ENCODE assay signal across 22 cellular contexts in genomic region chr16:3349175-3349574, GRCh38. TPM values are rescaled to one million over a fixed set of nuclear protein-coding genes. Genes with fewer than 3 reads are reported as not detected.
A peak's percentile ranks its signal among the peaks of the same experiment; 100 is the strongest.
DNase-seq lines count a peak whose midpoint lies in the region; ATAC-seq, FAIRE-seq and TF ChIP-seq lines count a peak whose summit lies in the region.
"Had no signal": no experiment of that assay in that cellular context is flagged by ENCODE, and none has a peak within 500 bp of the region (broad histone marks: within the 10 kb centered on the region; RNA-seq: fewer than 3 reads in every experiment).

No MANE protein-coding gene starts in this region.

- no peak for FAIRE-seq in K562 (lab: Jason Lieb, UNC)
- FAIRE-seq: G401.6, HepG2 had no signal

- no peaks in the 10 kb centered on the region for H3K36me3 ChIP-seq in K562 (ENCODE audit: control insufficient read depth, insufficient read depth, low read length)
- H3K36me3 ChIP-seq: MG63 had no signal

- TF ChIP-seq EP300 in K562 (IDR thresholded peaks at IDR 0.05; ENCODE audit: low read length): no peak

- in situ Hi-C loops in K562 (cut with MboI): no loop called here

- H3K9ac ChIP-seq in K562 (ENCODE audit: insufficient read depth in 1 of 2, low read depth in 2 of 2, low read length in 2 of 2): peak overlapping the region in 1 of 2 experiments; percentile 53; a peak in 1 of 4 replicates

- 0 out of 2 replicates have a peak overlapping the region, but pooled peaks have one; percentile 14 for H2AFZ ChIP-seq in K562 (ENCODE audit: low read depth, low read length)

- H3K79me2 ChIP-seq in K562 (ENCODE audit: control insufficient read depth, insufficient read depth, low read length): no peaks in the 10 kb centered on the region

- no peak for TF ChIP-seq RAD21 in K562 (CRISPR knock-in tag; conservative IDR thresholded peaks at IDR 0.05 in 1 of 2, IDR thresholded peaks at IDR 0.05 in 1 of 2)

- CTCF ChIA-PET in K562 (lab: Yijun Ruan, JAX; ENCODE audit: low intra/inter-chr PET ratio): no interaction called here

- DNase-seq in Right ventricle myocardium superior (no peak), Right ventricle myocardium inferior (ENCODE audit: missing footprints) (no peak), ELF-1 (ENCODE audit: low read depth, low spot score) (peak; percentile 46), NCI-H69 (lab: John Stamatoyannopoulos, UW) (peak; percentile 28), K562 (ENCODE audit: extremely low read depth in 1 of 4, low spot score in 3 of 4) (peak in 1 of 4 experiments; percentile 24), NCI-H2081 (lab: John Stamatoyannopoulos, UW) (no peak), HPDE6-E6E7 (ENCODE audit: extremely low spot score) (no peak), H4 (ENCODE audit: low spot score) (no peak)
- DNase-seq: DND-41; H7; Kasumi-1; MG63; NCI-H1092; NCI-H1930; NCI-H446; NK-92 treated with Interleukin-12 subunit alpha and Interleukin-12 subunit beta, amount 100 ng/mL, for 24 hours; SIG-M5; T-helper 17 cell had no signal

- TF ChIP-seq POLR2A in K562 (conservative IDR thresholded peaks at IDR 0.05): no peak

- H3K9me3 ChIP-seq in K562 (replicated peaks; ENCODE audit: control insufficient read depth, insufficient read depth, low read depth, low read length): no peaks in the 10 kb centered on the region
- H3K9me3 ChIP-seq: MG63 had no signal

- peaks cover 14 to 16% of the 10 kb centered on the region in 2 experiments for H3K4me1 ChIP-seq in K562 (replicated peaks in 1 of 2; ENCODE audit: control insufficient read depth in 2 of 2, insufficient read depth in 2 of 2, low read length in 2 of 2)

- under 1% methylated on average over 13 of the region's 13 CpGs for WGBS in K562 (ENCODE audit: insufficient coverage, low coverage, missing lambda C conversion rate)

- peak overlapping the region; percentile 58 for H3K4me2 ChIP-seq in K562 (ENCODE audit: insufficient read depth, low read length)

- no peak overlapping the region for H3K4me3 ChIP-seq in K562
- H3K4me3 ChIP-seq: MG63 had no signal

- no peak overlapping the region for H3K27ac ChIP-seq in K562 (ENCODE audit: extremely low read depth, low read depth, low read length)
- H3K27ac ChIP-seq: C4-2B had no signal

- no TSS peak for BruUV-seq in K562 (replicated peaks; lab: Mats Ljungman, UMichigan)

- peaks cover 3% of the 10 kb centered on the region for H3K9me1 ChIP-seq in K562 (ENCODE audit: control insufficient read depth, insufficient read depth, low read length)

- no peak for TF ChIP-seq CTCF in K562 (IDR thresholded peaks at IDR 0.05 in 2 of 3, conservative IDR thresholded peaks at IDR 0.05 in 1 of 3; ENCODE audit: insufficient read depth in 2 of 3, low read depth in 1 of 3, low read length in 3 of 3)

- no peaks in the 10 kb centered on the region for H4K20me1 ChIP-seq in K562 (replicated peaks; ENCODE audit: control insufficient read depth, insufficient read depth, low read length)

- H3K27me3 ChIP-seq in K562 (ENCODE audit: control insufficient read depth in 2 of 2, insufficient read depth in 2 of 2, low read length in 2 of 2): 0 out of 5 replicates have a peak, but pooled peaks cover 0 to 4% of the 10 kb centered on the region in 2 experiments

- POLR2A ChIA-PET in K562 (lab: Yijun Ruan, JAX): interaction anchor here (0.6 to 1.4 kb wide), 2 partner anchors 66 to 141 kb away, joined by 3 to 5 read pairs; no protein-coding TSS in a partner anchor

- ATAC-seq in Right ventricle myocardium superior (ENCODE audit: poor library complexity) (peak; percentile 55), Right ventricle myocardium inferior (no peak), K562 (peak; percentile 81)
- ATAC-seq: HepG2, T-helper 17 cell had no signal

- intact Hi-C loops in Right ventricle myocardium superior (cut with DNase I): no loop called here
- intact Hi-C loops in Right ventricle myocardium inferior (cut with DNase I): no loop called here
- intact Hi-C loops in K562 (cut with micrococcal nuclease): no loop called here

RNA-seq across cellular contexts. Expression of gene OR2C1, which starts 6.5 kb away (rescaled TPM):
- total RNA-seq in Right ventricle myocardium superior (not detected), Right ventricle myocardium inferior (not detected), K562 (2014; rRNA removed) (not detected in 2 replicates), K562 (2014; rRNA removed; fragmentation: Illumina TruSeq; extraction: Trizol) (not detected in 2 replicates), K562 (2015; rRNA removed; fragmentation: Illumina TruSeq; extraction: Trizol) (not detected in 2 replicates), K562 (2021) (not detected in 2 replicates)
- total RNA-seq in K562 (2011; cell fraction: chromatin; rRNA removed; ENCODE audit: low replicate concordance): not detected in 2 replicates
- not detected in 2 replicates for total RNA-seq in K562 (2011; cell fraction: nucleolus; rRNA removed)
- not detected in 2 replicates for total RNA-seq in K562 (2011; cell fraction: nucleoplasm; rRNA removed)
- polyA plus RNA-seq in K562 (2011; rRNA removed) (not detected in 2 replicates), K562 (2014; fragmentation: Illumina TruSeq; extraction: Trizol) (not detected in 2 replicates), K562 (2014; fragmentation: Nextera tagmentation; extraction: Ambion mirVana) (not detected), K562 (2014; rRNA removed) (not detected in 2 replicates)
- not detected in 2 replicates for polyA plus RNA-seq in K562 (2011; cell fraction: cytosol; rRNA removed)
- not detected in 2 replicates for polyA plus RNA-seq in K562 (2011; cell fraction: nucleus; rRNA removed)
- not detected in 2 replicates for polyA plus RNA-seq in K562 (2012)
- polyA minus RNA-seq in K562 (2011; rRNA and poly(A)+ RNA removed): 0.30 TPM in 1 of 2 replicates, not detected in the other
- polyA minus RNA-seq in K562 (2011; cell fraction: cytosol; rRNA and poly(A)+ RNA removed): not detected in 2 replicates
- not detected in 2 replicates for polyA minus RNA-seq in K562 (2011; cell fraction: nucleus; rRNA and poly(A)+ RNA removed)
- total RNA-seq in H4 (2014; rRNA removed; shearing (Covaris generic)): not detected in 2 replicates
- total RNA-seq: A673, H7, HepG2, T-helper 17 cell had no signal
- polyA plus RNA-seq: HepG2 had no signal

RNA-seq across cellular contexts. Expression of gene ZNF75A, which starts 43.9 kb away (rescaled TPM):
- 16.8 TPM for total RNA-seq in Right ventricle myocardium superior
- 19.0 TPM for total RNA-seq in Right ventricle myocardium inferior
- 36.3 and 66.8 TPM in 2 replicates for total RNA-seq in K562 (2011; cell fraction: chromatin; rRNA removed; ENCODE audit: low replicate concordance)
- total RNA-seq in K562 (2011; cell fraction: nucleolus; rRNA removed): 23.4 and 28.7 TPM in 2 replicates
- 36.6 and 52.4 TPM in 2 replicates for total RNA-seq in K562 (2011; cell fraction: nucleoplasm; rRNA removed)
- total RNA-seq in K562 (2014; rRNA removed): 14.0 and 15.8 TPM in 2 replicates
- total RNA-seq in K562 (2014; rRNA removed; fragmentation: Illumina TruSeq; extraction: Trizol): 23.2 and 26.2 TPM in 2 replicates
- 15.8 and 17.1 TPM in 2 replicates for total RNA-seq in K562 (2015; rRNA removed; fragmentation: Illumina TruSeq; extraction: Trizol)
- 13.9 and 14.2 TPM in 2 replicates for total RNA-seq in K562 (2021)
- 13.9 and 20.8 TPM in 2 replicates for polyA plus RNA-seq in K562 (2011; rRNA removed)
- 4.4 and 5.7 TPM in 2 replicates for polyA plus RNA-seq in K562 (2011; cell fraction: cytosol; rRNA removed)
- 14.2 and 18.7 TPM in 2 replicates for polyA plus RNA-seq in K562 (2011; cell fraction: nucleus; rRNA removed)
- 10.5 and 12.1 TPM in 2 replicates for polyA plus RNA-seq in K562 (2012)
- 21.2 and 24.5 TPM in 2 replicates for polyA plus RNA-seq in K562 (2014; fragmentation: Illumina TruSeq; extraction: Trizol)
- 10 to 100 TPM in 1 of 2 experiments, 1 to 10 TPM in 1; 7.2 to 10.1 TPM for polyA plus RNA-seq in K562 (2014; fragmentation: Nextera tagmentation; extraction: Ambion mirVana)
- polyA plus RNA-seq in K562 (2014; rRNA removed): 15.8 and 18.6 TPM in 2 replicates
- 16.0 and 17.9 TPM in 2 replicates for polyA minus RNA-seq in K562 (2011; rRNA and poly(A)+ RNA removed)
- polyA minus RNA-seq in K562 (2011; cell fraction: cytosol; rRNA and poly(A)+ RNA removed): 5.2 and 6.5 TPM in 2 replicates
- polyA minus RNA-seq in K562 (2011; cell fraction: nucleus; rRNA and poly(A)+ RNA removed): 10.2 and 12.6 TPM in 2 replicates
- 21.7 and 23.5 TPM in 2 replicates for total RNA-seq in H4 (2014; rRNA removed; shearing (Covaris generic))

RNA-seq across cellular contexts. Expression of gene TIGD7, which starts 43.9 kb away (rescaled TPM):
- total RNA-seq in Right ventricle myocardium superior: 9.4 TPM
- total RNA-seq in Right ventricle myocardium inferior: 8.4 TPM
- 12.1 and 20.7 TPM in 2 replicates for total RNA-seq in K562 (2011; cell fraction: chromatin; rRNA removed; ENCODE audit: low replicate concordance)
- 9.7 and 9.8 TPM in 2 replicates for total RNA-seq in K562 (2011; cell fraction: nucleolus; rRNA removed)
- total RNA-seq in K562 (2011; cell fraction: nucleoplasm; rRNA removed): 11.8 and 14.0 TPM in 2 replicates
- total RNA-seq in K562 (2014; rRNA removed): 4.9 and 5.8 TPM in 2 replicates
- 9.1 and 13.0 TPM in 2 replicates for total RNA-seq in K562 (2014; rRNA removed; fragmentation: Illumina TruSeq; extraction: Trizol)
- total RNA-seq in K562 (2015; rRNA removed; fragmentation: Illumina TruSeq; extraction: Trizol): 5.4 and 6.7 TPM in 2 replicates
- 5.2 and 6.2 TPM in 2 replicates for total RNA-seq in K562 (2021)
- 8.7 and 10.7 TPM in 2 replicates for polyA plus RNA-seq in K562 (2011; rRNA removed)
- 2.7 and 5.2 TPM in 2 replicates for polyA plus RNA-seq in K562 (2011; cell fraction: cytosol; rRNA removed)
- polyA plus RNA-seq in K562 (2011; cell fraction: nucleus; rRNA removed): 7.1 and 7.7 TPM in 2 replicates
- polyA plus RNA-seq in K562 (2012): 3.7 and 5.0 TPM in 2 replicates
- 9.0 and 9.4 TPM in 2 replicates for polyA plus RNA-seq in K562 (2014; fragmentation: Illumina TruSeq; extraction: Trizol)
- 1 to 10 TPM in 1 of 2 experiments, under 1 TPM in 1; 0.84 to 2.0 TPM for polyA plus RNA-seq in K562 (2014; fragmentation: Nextera tagmentation; extraction: Ambion mirVana)
- 8.0 and 8.9 TPM in 2 replicates for polyA plus RNA-seq in K562 (2014; rRNA removed)
- polyA minus RNA-seq in K562 (2011; rRNA and poly(A)+ RNA removed): 9.3 and 9.5 TPM in 2 replicates
- 2.8 and 4.1 TPM in 2 replicates for polyA minus RNA-seq in K562 (2011; cell fraction: cytosol; rRNA and poly(A)+ RNA removed)
- 4.6 and 6.7 TPM in 2 replicates for polyA minus RNA-seq in K562 (2011; cell fraction: nucleus; rRNA and poly(A)+ RNA removed)
- total RNA-seq in H4 (2014; rRNA removed; shearing (Covaris generic)): 4.9 and 5.4 TPM in 2 replicates
- total RNA-seq: HepG2 had no signal
- polyA plus RNA-seq: HepG2 had no signal

RNA-seq across cellular contexts. Expression of gene ZSCAN32, which starts 51.6 kb away (rescaled TPM):
- total RNA-seq in Right ventricle myocardium superior: 5.5 TPM
- total RNA-seq in Right ventricle myocardium inferior: 6.9 TPM
- total RNA-seq in K562 (2011; cell fraction: chromatin; rRNA removed; ENCODE audit: low replicate concordance): 39.5 and 41.5 TPM in 2 replicates
- total RNA-seq in K562 (2011; cell fraction: nucleolus; rRNA removed): 21.5 and 22.1 TPM in 2 replicates
- 24.3 and 25.0 TPM in 2 replicates for total RNA-seq in K562 (2011; cell fraction: nucleoplasm; rRNA removed)
- total RNA-seq in K562 (2014; rRNA removed): 14.6 and 16.3 TPM in 2 replicates
- 21.1 and 21.3 TPM in 2 replicates for total RNA-seq in K562 (2014; rRNA removed; fragmentation: Illumina TruSeq; extraction: Trizol)
- total RNA-seq in K562 (2015; rRNA removed; fragmentation: Illumina TruSeq; extraction: Trizol): 16.6 and 17.9 TPM in 2 replicates
- 16.5 TPM in 2 replicates for total RNA-seq in K562 (2021)
- 28.5 and 29.4 TPM in 2 replicates for polyA plus RNA-seq in K562 (2011; rRNA removed)
- 17.9 and 18.3 TPM in 2 replicates for polyA plus RNA-seq in K562 (2011; cell fraction: cytosol; rRNA removed)
- 32.4 and 37.3 TPM in 2 replicates for polyA plus RNA-seq in K562 (2011; cell fraction: nucleus; rRNA removed)
- 11.6 and 20.5 TPM in 2 replicates for polyA plus RNA-seq in K562 (2012)
- polyA plus RNA-seq in K562 (2014; fragmentation: Illumina TruSeq; extraction: Trizol): 22.6 and 26.1 TPM in 2 replicates
- 10 to 100 TPM; 16.0 to 24.6 TPM for polyA plus RNA-seq in K562 (2014; fragmentation: Nextera tagmentation; extraction: Ambion mirVana)
- polyA plus RNA-seq in K562 (2014; rRNA removed): 18.4 and 19.2 TPM in 2 replicates
- polyA minus RNA-seq in K562 (2011; rRNA and poly(A)+ RNA removed): 20.5 and 21.2 TPM in 2 replicates
- polyA minus RNA-seq in K562 (2011; cell fraction: cytosol; rRNA and poly(A)+ RNA removed): 6.0 and 10.7 TPM in 2 replicates
- polyA minus RNA-seq in K562 (2011; cell fraction: nucleus; rRNA and poly(A)+ RNA removed): 8.8 and 13.7 TPM in 2 replicates
- 14.6 and 17.6 TPM in 2 replicates for total RNA-seq in H4 (2014; rRNA removed; shearing (Covaris generic))

RNA-seq across cellular contexts. Expression of gene ZNF174, which starts 51.8 kb away (rescaled TPM):
- total RNA-seq in Right ventricle myocardium superior (11.3 TPM), Right ventricle myocardium inferior (10.0 TPM), K562 (2014; rRNA removed) (13.7 and 16.3 TPM in 2 replicates), K562 (2014; rRNA removed; fragmentation: Illumina TruSeq; extraction: Trizol) (10.0 TPM in 2 replicates), K562 (2015; rRNA removed; fragmentation: Illumina TruSeq; extraction: Trizol) (11.5 and 12.5 TPM in 2 replicates), K562 (2021) (11.2 and 12.4 TPM in 2 replicates)
- 20.1 and 25.2 TPM in 2 replicates for total RNA-seq in K562 (2011; cell fraction: chromatin; rRNA removed; ENCODE audit: low replicate concordance)
- total RNA-seq in K562 (2011; cell fraction: nucleolus; rRNA removed): 18.3 and 21.2 TPM in 2 replicates
- total RNA-seq in K562 (2011; cell fraction: nucleoplasm; rRNA removed): 14.8 and 19.4 TPM in 2 replicates
- polyA plus RNA-seq in K562 (2011; rRNA removed) (13.3 and 14.5 TPM in 2 replicates), K562 (2014; fragmentation: Illumina TruSeq; extraction: Trizol) (14.9 and 19.1 TPM in 2 replicates), K562 (2014; fragmentation: Nextera tagmentation; extraction: Ambion mirVana) (1 to 10 TPM; 5.1 to 8.3 TPM), K562 (2014; rRNA removed) (12.4 and 13.1 TPM in 2 replicates)
- polyA plus RNA-seq in K562 (2011; cell fraction: cytosol; rRNA removed): 9.0 and 10.8 TPM in 2 replicates
- polyA plus RNA-seq in K562 (2011; cell fraction: nucleus; rRNA removed): 23.0 and 23.8 TPM in 2 replicates
- polyA plus RNA-seq in K562 (2012): 9.4 and 13.7 TPM in 2 replicates
- 5.3 and 7.0 TPM in 2 replicates for polyA minus RNA-seq in K562 (2011; rRNA and poly(A)+ RNA removed)
- polyA minus RNA-seq in K562 (2011; cell fraction: cytosol; rRNA and poly(A)+ RNA removed): 5.5 and 6.1 TPM in 2 replicates
- polyA minus RNA-seq in K562 (2011; cell fraction: nucleus; rRNA and poly(A)+ RNA removed): 10.0 and 14.0 TPM in 2 replicates
- 9.7 and 11.2 TPM in 2 replicates for total RNA-seq in H4 (2014; rRNA removed; shearing (Covaris generic))

Comparison
In these comparisons a context has a peak if more than half of its experiments do, and no peak if none do; other contexts are left out.
1. DNase-seq: peak in ELF-1 (single experiment) and NCI-H69 (single experiment); none in Right ventricle myocardium superior (single experiment), Right ventricle myocardium inferior (single experiment), NCI-H2081 (0 of 2), HPDE6-E6E7 (single experiment) and H4 (single experiment).